Comparison of ENCODE assay signal across 8 cellular contexts in genomic region chr11:10307411-10308207, GRCh38. TPM values are rescaled to one million over a fixed set of nuclear protein-coding genes. Genes with fewer than 3 reads are reported as not detected.
DNase-seq lines count a peak whose midpoint lies in the region; ATAC-seq and TF ChIP-seq lines count a peak whose summit lies in the region.

No MANE protein-coding gene starts in this region.

- POLR2A ChIA-PET in activated CD8-positive, alpha-beta T cell treated with anti-CD3 and anti-CD28 coated beads for 36 hours (lab: Charles Lee) = interaction anchor here (0.8 to 2.6 kb wide), 5 partner anchors 9 to 548 kb away, joined by 3 to 12 read pairs (median 5); no protein-coding TSS in a partner anchor

- peak overlapping the region; percentile 100 for H3K4me3 ChIP-seq in AG10803 (ENCODE audit: low read length)

- peaks cover 23% of the 10 kb centered on the region for H3K36me3 Mint-ChIP-seq in activated CD8-positive, alpha-beta T cell treated with anti-CD3 and anti-CD28 coated beads for 36 hours (ENCODE audit: low read depth)
- no peaks in the 10 kb centered on the region for H3K36me3 Mint-ChIP-seq in memory B cell

- peak; percentile 72 for TF ChIP-seq CTCF in AG10803 (conservative IDR thresholded peaks at IDR 0.05; ENCODE audit: low read length)
- peak; percentile 100 for TF ChIP-seq CTCF in activated CD8-positive, alpha-beta T cell treated with anti-CD3 and anti-CD28 coated beads for 36 hours (IDR thresholded peaks at IDR 0.05)

- no peaks in the 10 kb centered on the region for H3K9me3 Mint-ChIP-seq in activated CD8-positive, alpha-beta T cell treated with anti-CD3 and anti-CD28 coated beads for 36 hours
- no peaks in the 10 kb centered on the region for H3K9me3 Mint-ChIP-seq in memory B cell

- intact Hi-C loops in activated CD8-positive, alpha-beta T cell treated with anti-CD3 and anti-CD28 coated beads for 36 hours (cut with micrococcal nuclease) = loop anchor here (2.0 to 5.0 kb wide), 2 partner anchors 99 to 550 kb away; no protein-coding TSS in a partner anchor

- peaks cover 35% of the 10 kb centered on the region for H3K4me1 Mint-ChIP-seq in activated CD8-positive, alpha-beta T cell treated with anti-CD3 and anti-CD28 coated beads for 36 hours (ENCODE audit: low read depth)
- peaks cover 28% of the 10 kb centered on the region for H3K4me1 Mint-ChIP-seq in memory B cell

- peak overlapping the region; percentile 91 for H3K27ac Mint-ChIP-seq in activated CD8-positive, alpha-beta T cell treated with anti-CD3 and anti-CD28 coated beads for 36 hours
- H3K27ac Mint-ChIP-seq in memory B cell = peak overlapping the region; percentile 32

- peak; percentile 61 for ATAC-seq in GM18861 (IDR thresholded peaks at IDR 0.05; ENCODE audit: unreplicated experiment)
- ATAC-seq in HG03103 (IDR thresholded peaks at IDR 0.05; ENCODE audit: low read depth, unreplicated experiment) = peak; percentile 45
- peak; percentile 75 for ATAC-seq in activated CD8-positive, alpha-beta T cell treated with anti-CD3 and anti-CD28 coated beads for 36 hours
- ATAC-seq in memory B cell (ENCODE audit: low read depth) = peak; percentile 71

- peak overlapping the region; percentile 89 for H3K4me3 Mint-ChIP-seq in activated CD8-positive, alpha-beta T cell treated with anti-CD3 and anti-CD28 coated beads for 36 hours
- H3K4me3 Mint-ChIP-seq in memory B cell = peak overlapping the region; percentile 96

- peak; percentile 91 for DNase-seq in AG10803 (ENCODE audit: low read depth)
- DNase-seq in NCI-H748 treated with DMSO at 0.1 percent for 48 hours (lab: John Stamatoyannopoulos, UW) = peak; percentile 64
- peak; percentile 96 for DNase-seq in activated CD8-positive, alpha-beta T cell treated with anti-CD3 and anti-CD28 coated beads for 36 hours
- peak; percentile 69 for DNase-seq in effector CD8-positive, alpha-beta T cell (lab: John Stamatoyannopoulos, UW)
- DNase-seq in memory B cell (ENCODE audit: low spot score in 2 of 2) = peak; percentile 85 to 88
- DNase-seq in stimulated activated CD8-positive, alpha-beta memory T cell treated with anti-CD3 and anti-CD28 coated beads, Interleukin-12 subunit alpha, Interleukin-12 subunit beta, amount 100 ng/mL, for 1 hour (ENCODE audit: low read depth) = peak; percentile 65

- H3K27me3 Mint-ChIP-seq in activated CD8-positive, alpha-beta T cell treated with anti-CD3 and anti-CD28 coated beads for 36 hours = peaks cover 38% of the 10 kb centered on the region
- H3K27me3 Mint-ChIP-seq in memory B cell = peaks cover 8% of the 10 kb centered on the region

- CTCF ChIA-PET in activated CD8-positive, alpha-beta T cell treated with anti-CD3 and anti-CD28 coated beads for 36 hours (lab: Charles Lee) = interaction anchor here (0.8 to 9.1 kb wide), 29 partner anchors 10 to 772 kb away, joined by 3 to 135 read pairs (median 4); partner anchors contain the start of genes CTR9 and SBF2

RNA-seq across cellular contexts. Expression of gene ADM, which starts 2.7 kb away (rescaled TPM):
- total RNA-seq in activated CD8-positive, alpha-beta T cell treated with anti-CD3 and anti-CD28 coated beads for 36 hours = 10 to 100 TPM; 43.1 to 46.9 TPM

RNA-seq across cellular contexts. Expression of gene SBF2, which starts 13.6 kb away (rescaled TPM):
- 10 to 100 TPM in 1 of 2 experiments, 1 to 10 TPM in 1; 10.0 to 11.0 TPM for total RNA-seq in activated CD8-positive, alpha-beta T cell treated with anti-CD3 and anti-CD28 coated beads for 36 hours

Comparison
In these comparisons a context has a peak if more than half of its experiments do, and no peak if none do; other contexts are left out.
1. Peak in every context shown above with its lines: DNase-seq, ATAC-seq and H3K4me3 ChIP-seq.